ENCODE assay signal across 1 cellular context in genomic region chr13:49386664-49387063, GRCh38.
TF ChIP-seq lines count a peak whose summit lies in the region.

No MANE protein-coding gene starts in this region.

TF ChIP-seq in GM23338, 12 proteins besides CTCF, POLR2A, EP300 and RAD21 (continued from another document):
- TF ChIP-seq ZNF462 (CRISPR knock-in tag; IDR thresholded peaks at IDR 0.05) = no peak
- TF ChIP-seq REST (IDR thresholded peaks at IDR 0.05; ENCODE audit: unreplicated experiment) = no peak
- no peak for TF ChIP-seq ZNF331 (CRISPR knock-in tag; IDR thresholded peaks at IDR 0.05; ENCODE audit: low read depth)
- TF ChIP-seq EZH2 (IDR thresholded peaks at IDR 0.05; ENCODE audit: low read depth, unreplicated experiment) = no peak
- no peak for TF ChIP-seq EZH2phosphoT487 (IDR thresholded peaks at IDR 0.05; ENCODE audit: unreplicated experiment)
- TF ChIP-seq ETS1 (IDR thresholded peaks at IDR 0.05) = no peak
- no peak for TF ChIP-seq JUNB (IDR thresholded peaks at IDR 0.05; ENCODE audit: unreplicated experiment)
- no peak for TF ChIP-seq POLR2AphosphoS5 (IDR thresholded peaks at IDR 0.05; ENCODE audit: low read depth)
